Comparison of ENCODE assay signal across 8 cellular contexts in genomic region chr7:111098011-111098925, GRCh38. TPM values are rescaled to one million over a fixed set of nuclear protein-coding genes. Genes with fewer than 3 reads are reported as not detected.
A peak's percentile ranks its signal among the peaks of the same experiment; 100 is the strongest.
DNase-seq lines count a peak whose midpoint lies in the region; ATAC-seq, FAIRE-seq and TF ChIP-seq lines count a peak whose summit lies in the region.

No MANE protein-coding gene starts in this region.

- no peak overlapping the region for H3K9ac ChIP-seq in fibroblast of lung (ENCODE audit: insufficient read depth, low read length)

- H3K4me3 Mint-ChIP-seq in activated CD8-positive, alpha-beta T cell treated with anti-CD3 and anti-CD28 coated beads, Interleukin-2, amount 10 ng/mL, durations not matched to agents 7 days and 5 days = peak overlapping the region; percentile 95

- no peaks in the 10 kb centered on the region for H3K36me3 ChIP-seq in fibroblast of lung (ENCODE audit: control insufficient read depth, insufficient read depth, low read length)

- in situ Hi-C loops in GM13976 (cut with MboI; ENCODE audit: low sequenced_read_pairs, unreplicated experiment) = loop anchor here (25.0 kb wide), 3 partner anchors 389 to 639 kb away; no protein-coding TSS in a partner anchor

- FAIRE-seq in A204.1 (lab: Jason Lieb, UNC) = peak; percentile 49

- no peak overlapping the region for H3K4me3 ChIP-seq in fibroblast of lung (replicated peaks in 1 of 4; ENCODE audit: control extremely low read depth in 1 of 4, insufficient read depth in 1 of 4, low read depth in 3 of 4, low read length in 4 of 4)

- CTCF ChIA-PET in activated CD8-positive, alpha-beta T cell treated with anti-CD3 and anti-CD28 coated beads, Interleukin-2, amount 10 ng/mL, durations not matched to agents 7 days and 5 days (lab: Charles Lee) = interaction anchor here (0.6 to 2.3 kb wide), 48 partner anchors 7 to 1007 kb away, joined by 3 to 14 read pairs (median 4); partner anchors contain the start of gene LRRN3

- peak; percentile 52 for TF ChIP-seq CTCF in GM13976 (IDR thresholded peaks at IDR 0.05; ENCODE audit: borderline replicate concordance, control extremely low read depth, extremely low read depth, insufficient read depth, missing control alignments)
- peak; percentile 65 to 88 for TF ChIP-seq CTCF in fibroblast of lung (conservative IDR thresholded peaks at IDR 0.05 in 1 of 2, IDR thresholded peaks at IDR 0.05 in 1 of 2; ENCODE audit: low read depth in 1 of 2, low read length in 2 of 2)

- H3K79me2 ChIP-seq in fibroblast of lung (ENCODE audit: control insufficient read depth, insufficient read depth, low read length) = no peaks in the 10 kb centered on the region

- no peak overlapping the region for H2AFZ ChIP-seq in fibroblast of lung (ENCODE audit: low read length)

- peaks cover 53% of the 10 kb centered on the region for H3K4me1 Mint-ChIP-seq in activated CD8-positive, alpha-beta T cell treated with anti-CD3 and anti-CD28 coated beads, Interleukin-2, amount 10 ng/mL, durations not matched to agents 7 days and 5 days (ENCODE audit: low read depth)

- POLR2A ChIA-PET in activated CD8-positive, alpha-beta T cell treated with anti-CD3 and anti-CD28 coated beads, Interleukin-2, amount 10 ng/mL, durations not matched to agents 7 days and 5 days (lab: Charles Lee) = interaction anchor here (1.2 to 2.1 kb wide), 3 partner anchors 9 to 15 kb away, joined by 3 to 8 read pairs (median 3); no protein-coding TSS in a partner anchor

- DNase-seq in GM13976 (ENCODE audit: low spot score) (no peak), NCI-H2227 (lab: John Stamatoyannopoulos, UW; ENCODE audit: unreplicated experiment) (peak; percentile 65), fibroblast of lung (ENCODE audit: low read depth in 2 of 2) (peak; percentile 42 to 71), putamen (ENCODE audit: low spot score) (peak; percentile 35), mucosa of gallbladder (ENCODE audit: low spot score) (no peak)
- DNase-seq in activated CD8-positive, alpha-beta T cell treated with anti-CD3 and anti-CD28 coated beads, Interleukin-2, amount 10 ng/mL, durations not matched to agents 7 days and 5 days = peak; percentile 80

- peak; percentile 79 for ATAC-seq in HG02763 (IDR thresholded peaks at IDR 0.05; ENCODE audit: unreplicated experiment)
- ATAC-seq in activated CD8-positive, alpha-beta T cell treated with anti-CD3 and anti-CD28 coated beads, Interleukin-2, amount 10 ng/mL, durations not matched to agents 7 days and 5 days = peak; percentile 77

- H3K36me3 Mint-ChIP-seq in activated CD8-positive, alpha-beta T cell treated with anti-CD3 and anti-CD28 coated beads, Interleukin-2, amount 10 ng/mL, durations not matched to agents 7 days and 5 days (ENCODE audit: low read depth) = peaks cover 91% of the 10 kb centered on the region

- H3K27ac ChIP-seq in fibroblast of lung (ENCODE audit: insufficient read depth, low read length) = no peak overlapping the region

- H3K4me1 ChIP-seq in fibroblast of lung (ENCODE audit: control insufficient read depth, extremely low read depth, insufficient read depth, low read length) = peaks cover 2% of the 10 kb centered on the region

- H3K9me3 Mint-ChIP-seq in activated CD8-positive, alpha-beta T cell treated with anti-CD3 and anti-CD28 coated beads, Interleukin-2, amount 10 ng/mL, durations not matched to agents 7 days and 5 days (ENCODE audit: insufficient read depth) = no peaks in the 10 kb centered on the region

- no peaks in the 10 kb centered on the region for H3K27me3 Mint-ChIP-seq in activated CD8-positive, alpha-beta T cell treated with anti-CD3 and anti-CD28 coated beads, Interleukin-2, amount 10 ng/mL, durations not matched to agents 7 days and 5 days (ENCODE audit: low read depth)

- peak overlapping the region; percentile 65 for H3K27ac Mint-ChIP-seq in activated CD8-positive, alpha-beta T cell treated with anti-CD3 and anti-CD28 coated beads, Interleukin-2, amount 10 ng/mL, durations not matched to agents 7 days and 5 days

- no peaks in the 10 kb centered on the region for H3K9me3 ChIP-seq in fibroblast of lung (ENCODE audit: control insufficient read depth, insufficient read depth, low read depth, low read length)

- H4K20me1 ChIP-seq in fibroblast of lung (ENCODE audit: control insufficient read depth, extremely low read depth, insufficient read depth, low read length) = no peaks in the 10 kb centered on the region

- no peaks in the 10 kb centered on the region for H3K27me3 ChIP-seq in fibroblast of lung (ENCODE audit: control insufficient read depth, insufficient read depth, low read length)

- peak overlapping the region; percentile 15 for H3K4me2 ChIP-seq in fibroblast of lung (ENCODE audit: extremely low read depth, insufficient read depth, low read length)

RNA-seq across cellular contexts. Expression of gene LRRN3, which starts 7.3 kb away (rescaled TPM):
- total RNA-seq in activated CD8-positive, alpha-beta T cell treated with anti-CD3 and anti-CD28 coated beads, Interleukin-2, amount 10 ng/mL, durations not matched to agents 7 days and 5 days = 100 to 1,000 TPM; 196 to 204 TPM
- total RNA-seq in fibroblast of lung (0.26 and 1.8 TPM in 2 replicates), mucosa of gallbladder (0.81 TPM)
- 3.9 and 4.4 TPM in 2 replicates for polyA plus RNA-seq in fibroblast of lung
- 2.1 and 2.4 TPM in 2 replicates for polyA plus RNA-seq in fibroblast of lung (2012)
- polyA minus RNA-seq in fibroblast of lung (ENCODE audit: low replicate concordance) = 0.11 TPM in 1 of 2 replicates, not detected in the other

Comparison
In these comparisons a context has a peak if more than half of its experiments do, and no peak if none do; other contexts are left out.
1. DNase-seq: peak in NCI-H2227 (single experiment), activated CD8-positive, alpha-beta T cell treated with anti-CD3 and anti-CD28 coated beads, Interleukin-2, amount 10 ng/mL, durations not matched to agents 7 days and 5 days (single experiment), fibroblast of lung (2 of 2) and putamen (single experiment); none in GM13976 (single experiment) and mucosa of gallbladder (single experiment).
2. RNA of gene LRRN3, which starts 7.3 kb away (total RNA-seq): 196 to 204 TPM in activated CD8-positive, alpha-beta T cell treated with anti-CD3 and anti-CD28 coated beads, Interleukin-2, amount 10 ng/mL, durations not matched to agents 7 days and 5 days; 0.26 to 1.8 TPM in fibroblast of lung and 0.81 TPM in mucosa of gallbladder (single experiment); every median in the first group is over 10 times any median in the second.